11 cellular contexts compared by ENCODE assay signal in genomic region chr6:32815996-32816395, GRCh38. TPM values are rescaled to one million over a fixed set of nuclear protein-coding genes. Genes with fewer than 3 reads are reported as not detected.
DNase-seq lines count a peak whose midpoint lies in the region; ATAC-seq and TF ChIP-seq lines count a peak whose summit lies in the region.
"Had no signal": no experiment of that assay in that cellular context is flagged by ENCODE, and none has a peak within 500 bp of the region (broad histone marks: within the 10 kb centered on the region; RNA-seq: fewer than 3 reads in every experiment).

No MANE protein-coding gene starts in this region.

- H3K27me3 Mint-ChIP-seq in MCF 10A (ENCODE audit: insufficient read depth, unreplicated experiment) = no peaks in the 10 kb centered on the region

- TF ChIP-seq POLR2A in breast epithelium (IDR thresholded peaks at IDR 0.05) (no peak), Raji (IDR thresholded peaks at IDR 0.05; ENCODE audit: insufficient read depth, low read depth, low read length) (peak; percentile 54)

- intact Hi-C loops in breast epithelium (cut with DNase I; ENCODE audit: low total_unique reads) = no loop called here
- intact Hi-C loops in MCF 10A (cut with micrococcal nuclease) = no loop called here
- intact Hi-C loops in head of caudate nucleus (cut with DNase I) = no loop called here

- H3K27ac ChIP-seq in breast epithelium = peak overlapping the region; percentile 82 to 86
- H3K27ac ChIP-seq: right lobe of liver had no signal

- H3K27me3 ChIP-seq in breast epithelium = no peaks in the 10 kb centered on the region
- H3K27me3 ChIP-seq: right lobe of liver had no signal

- H3K4me1 ChIP-seq in breast epithelium = peaks cover 0 to 8% of the 10 kb centered on the region in 2 donors
- H3K4me1 ChIP-seq: right lobe of liver had no signal

- peak; percentile 48 for ATAC-seq in HG02938 (IDR thresholded peaks at IDR 0.05; ENCODE audit: unreplicated experiment)

- POLR2A ChIA-PET in MCF 10A (lab: Yijun Ruan, JAX) = interaction anchor here (0.5 kb wide), 1 partner anchor 38 kb away, joined by 3 read pairs; the partner anchor contains the start of gene PSMB9

- H3K36me3 Mint-ChIP-seq in MCF 10A (ENCODE audit: insufficient read depth, unreplicated experiment) = no peaks in the 10 kb centered on the region

- CTCF ChIA-PET in MCF 10A (lab: Yijun Ruan, JAX) = no interaction called here

- no peaks in the 10 kb centered on the region for H3K9me3 ChIP-seq in breast epithelium
- H3K9me3 ChIP-seq: right lobe of liver had no signal

- no peaks in the 10 kb centered on the region for H3K36me3 ChIP-seq in breast epithelium
- H3K36me3 ChIP-seq: right lobe of liver had no signal

- BruUV-seq in MCF 10A (replicated peaks; lab: Mats Ljungman, UMichigan) = no TSS peak

- no peak for DNase-seq in breast epithelium (ENCODE audit: low spot score in 2 of 2)
- DNase-seq in MCF 10A (ENCODE audit: unreplicated experiment) = no peak
- no peak for DNase-seq in SIG-M5 treated with dmso at 0.1 percent for 504 hours (lab: John Stamatoyannopoulos, UW; ENCODE audit: unreplicated experiment)
- DNase-seq in head of caudate nucleus = no peak
- DNase-seq in DMS79 (lab: John Stamatoyannopoulos, UW) = no peak
- DNase-seq in NCI-H187 treated with DMSO at 0.1 percent for 48 hours (lab: John Stamatoyannopoulos, UW) = no peak
- DNase-seq: activated CD4-positive, alpha-beta memory T cell treated with anti-CD3 and anti-CD28 coated beads, Interleukin-2, amount 10 ng/mL, durations not matched to agents 7 days and 5 days; activated naive CD4-positive, alpha-beta T cell treated with anti-CD3 and anti-CD28 coated beads for 36 hours; right lobe of liver had no signal

- H3K4me3 Mint-ChIP-seq in MCF 10A (ENCODE audit: unreplicated experiment) = no peak overlapping the region
- H3K4me3 Mint-ChIP-seq: activated CD4-positive, alpha-beta memory T cell treated with anti-CD3 and anti-CD28 coated beads, Interleukin-2, amount 10 ng/mL, durations not matched to agents 7 days and 5 days; activated naive CD4-positive, alpha-beta T cell treated with anti-CD3 and anti-CD28 coated beads for 36 hours had no signal

- H3K4me3 ChIP-seq in breast epithelium = no peak overlapping the region
- H3K4me3 ChIP-seq: right lobe of liver had no signal

- TF ChIP-seq CTCF in breast epithelium (IDR thresholded peaks at IDR 0.05) (no peak), MCF 10A (IDR thresholded peaks at IDR 0.05; ENCODE audit: unreplicated experiment) (no peak)

- no peaks in the 10 kb centered on the region for H3K9me3 Mint-ChIP-seq in MCF 10A (ENCODE audit: unreplicated experiment)
- H3K9me3 Mint-ChIP-seq: activated CD4-positive, alpha-beta memory T cell treated with anti-CD3 and anti-CD28 coated beads, Interleukin-2, amount 10 ng/mL, durations not matched to agents 7 days and 5 days; activated naive CD4-positive, alpha-beta T cell treated with anti-CD3 and anti-CD28 coated beads for 36 hours had no signal

- H3K27ac Mint-ChIP-seq in MCF 10A (ENCODE audit: low read depth, unreplicated experiment) = no peak overlapping the region
- H3K27ac Mint-ChIP-seq: activated CD4-positive, alpha-beta memory T cell treated with anti-CD3 and anti-CD28 coated beads, Interleukin-2, amount 10 ng/mL, durations not matched to agents 7 days and 5 days; activated naive CD4-positive, alpha-beta T cell treated with anti-CD3 and anti-CD28 coated beads for 36 hours had no signal

- peaks cover 20% of the 10 kb centered on the region for H3K4me1 Mint-ChIP-seq in MCF 10A (ENCODE audit: insufficient read depth, unreplicated experiment)
- H3K4me1 Mint-ChIP-seq: activated CD4-positive, alpha-beta memory T cell treated with anti-CD3 and anti-CD28 coated beads, Interleukin-2, amount 10 ng/mL, durations not matched to agents 7 days and 5 days had no signal

RNA-seq across cellular contexts. Expression of gene HLA-DOB, which starts 0.8 kb away (rescaled TPM):
- total RNA-seq in breast epithelium (1 to 10 TPM in 2 of 3 donors, not detected in 1; 1.5 to 2.0 TPM), MCF 10A (2022) (0.56 and 0.79 TPM in 2 replicates)

RNA-seq across cellular contexts. Expression of gene TAP2, which starts 22.5 kb away (rescaled TPM):
- total RNA-seq in breast epithelium = 10 to 100 TPM in 1 of 3 donors, 1 to 10 TPM in 2; 7.7 to 18.0 (median 9.5) TPM
- total RNA-seq in MCF 10A (2022) = 43.3 and 61.2 TPM in 2 replicates

RNA-seq across cellular contexts. Expression of gene PSMB8, which starts 27.9 kb away (rescaled TPM):
- 10 to 100 TPM; 36.0 to 47.3 (median 44.9) TPM for total RNA-seq in breast epithelium
- total RNA-seq in MCF 10A (2022) = 34.1 and 47.3 TPM in 2 replicates

RNA-seq across cellular contexts. Expression of gene TAP1, which starts 37.5 kb away (rescaled TPM):
- total RNA-seq in breast epithelium = 10 to 100 TPM; 24.2 to 40.6 (median 28.7) TPM
- total RNA-seq in MCF 10A (2022) = 32.3 and 35.2 TPM in 2 replicates

RNA-seq across cellular contexts. Expression of gene PSMB9, which starts 38.0 kb away (rescaled TPM):
- 10 to 100 TPM; 16.8 to 25.9 (median 19.2) TPM for total RNA-seq in breast epithelium
- total RNA-seq in MCF 10A (2022) = 3.5 and 4.4 TPM in 2 replicates
